Comparison of ENCODE assay signal across 1 cellular context in genomic region chr13:96141032-96141431, GRCh38.
TF ChIP-seq lines count a peak whose summit lies in the region.

No MANE protein-coding gene starts in this region.

TF ChIP-seq in K562, 482 proteins besides CTCF, POLR2A, EP300 and RAD21 (continued from another document):
- TF ChIP-seq ZMIZ1 (IDR thresholded peaks at IDR 0.05; ENCODE audit: low read depth in 2 of 2, low read length in 2 of 2) (no peak), ZNF398 (CRISPR knock-in tag; IDR thresholded peaks at IDR 0.05) (no peak), ZNF668 (CRISPR knock-in tag; IDR thresholded peaks at IDR 0.05) (no peak), SNRNP70 (optimal IDR thresholded peaks at IDR 0.05; ENCODE audit: low read depth, low read length) (no peak), YBX1 (IDR thresholded peaks at IDR 0.05) (no peak), CTBP1 (IDR thresholded peaks at IDR 0.05; ENCODE audit: borderline replicate concordance) (no peak), NEUROD1 (IDR thresholded peaks at IDR 0.05; ENCODE audit: borderline replicate concordance, low read depth, low read length, partially characterized antibody) (no peak), PHTF2 (CRISPR knock-in tag; IDR thresholded peaks at IDR 0.05) (no peak), ZBTB33 (CRISPR knock-in tag; IDR thresholded peaks at IDR 0.05) (no peak), SREBF2 (CRISPR knock-in tag; IDR thresholded peaks at IDR 0.05) (no peak)
